Comparison of ENCODE assay signal across 15 cellular contexts in genomic region chr9:124611106-124611505, GRCh38.
A peak's percentile ranks its signal among the peaks of the same experiment; 100 is the strongest.
DNase-seq lines count a peak whose midpoint lies in the region; FAIRE-seq and TF ChIP-seq lines count a peak whose summit lies in the region.
"Had no signal": no experiment of that assay in that cellular context is flagged by ENCODE, and none has a peak within 500 bp of the region (broad histone marks: within the 10 kb centered on the region; RNA-seq: fewer than 3 reads in every experiment).

No MANE protein-coding gene starts in this region.

- H3K4me3 Mint-ChIP-seq in nephron progenitor cell: no peak overlapping the region
- H3K4me3 Mint-ChIP-seq: B cell; CD8-positive, alpha-beta T cell; GM23338 had no signal

- peaks cover 6% of the 10 kb centered on the region for H3K36me3 Mint-ChIP-seq in nephron progenitor cell (ENCODE audit: low read depth)
- H3K36me3 Mint-ChIP-seq: CD8-positive, alpha-beta T cell had no signal

- no peaks in the 10 kb centered on the region for H3K27me3 Mint-ChIP-seq in nephron progenitor cell (ENCODE audit: low read depth, poor library complexity)
- H3K27me3 Mint-ChIP-seq: B cell had no signal

- FAIRE-seq in H54 (lab: Jason Lieb, UNC): peak; percentile 38
- FAIRE-seq: GM12878 had no signal

- no peak for TF ChIP-seq POLR2A in H54 (IDR thresholded peaks at IDR 0.05; ENCODE audit: low read depth, low read length)

- DNase-seq in EH (ENCODE audit: low read depth) (peak; percentile 58), H54 (ENCODE audit: insufficient read length, low spot score) (no peak), amniotic epithelial cell (ENCODE audit: low read depth) (peak; percentile 34), nephron progenitor cell (no peak), NCI-H1105 (lab: John Stamatoyannopoulos, UW) (no peak), A172 (ENCODE audit: low spot score) (no peak)
- no peak for DNase-seq in activated CD4-positive, alpha-beta T cell treated with anti-CD3 and anti-CD28 coated beads for 4 hours
- DNase-seq: 8988T; Calu3; CD8-positive, alpha-beta T cell; DND-41; H7 had no signal

- H3K27ac Mint-ChIP-seq in nephron progenitor cell: peak overlapping the region; percentile 85
- H3K27ac Mint-ChIP-seq: B cell; CD8-positive, alpha-beta T cell; GM23338 had no signal

- H3K9me3 Mint-ChIP-seq in nephron progenitor cell: no peaks in the 10 kb centered on the region
- H3K9me3 Mint-ChIP-seq: CD8-positive, alpha-beta T cell; GM23338 had no signal

- H3K4me1 Mint-ChIP-seq in nephron progenitor cell: peaks cover 9% of the 10 kb centered on the region
- H3K4me1 Mint-ChIP-seq: B cell had no signal

- no peak for TF ChIP-seq CTCF in nephron progenitor cell (IDR thresholded peaks at IDR 0.05)

Comparison
In these comparisons a context has a peak if more than half of its experiments do, and no peak if none do; other contexts are left out.
1. DNase-seq: peak in EH (single experiment) and amniotic epithelial cell (single experiment); none in H54 (single experiment), nephron progenitor cell (single experiment), NCI-H1105 (single experiment), A172 (single experiment) and activated CD4-positive, alpha-beta T cell treated with anti-CD3 and anti-CD28 coated beads for 4 hours (0 of 2).